Comparison of ENCODE assay signal across 8 cellular contexts in genomic region chr19:14247548-14248471, GRCh38. TPM values are rescaled to one million over a fixed set of nuclear protein-coding genes. Genes with fewer than 3 reads are reported as not detected.
DNase-seq lines count a peak whose midpoint lies in the region; ATAC-seq and TF ChIP-seq lines count a peak whose summit lies in the region.
"Not testable (repeated sequence)": the region's sequence is repeated elsewhere in the genome, so short reads cannot be mapped to it uniquely, and the experiment has no call there.

No MANE protein-coding gene starts in this region.

- not testable (repeated sequence) for H3K9ac ChIP-seq in mesenchymal stem cell (ENCODE audit: low read length)

- H3K9me3 Mint-ChIP-seq in activated CD4-positive, alpha-beta memory T cell treated with anti-CD3 and anti-CD28 coated beads, Interleukin-2, amount 10 ng/mL, durations not matched to agents 7 days and 5 days: not testable (repeated sequence)

- peak overlapping the region; percentile 73 for H2BK120ac ChIP-seq in mesenchymal stem cell (ENCODE audit: low read depth, low read length)

- TF ChIP-seq CTCF in breast epithelium (IDR thresholded peaks at IDR 0.05); upper lobe of left lung (IDR thresholded peaks at IDR 0.05): not testable (repeated sequence)

- peak overlapping the region; percentile 26 to 84 (median 66) for H3K4me3 ChIP-seq in breast epithelium
- H3K4me3 ChIP-seq in mesenchymal stem cell (ENCODE audit: insufficient read depth in 1 of 2, low read depth in 1 of 2, low read length in 2 of 2): not testable (repeated sequence)
- peak overlapping the region in 3 of 4 donors; percentile 46 to 55 (median 52) for H3K4me3 ChIP-seq in upper lobe of left lung

- H3K18ac ChIP-seq in mesenchymal stem cell (ENCODE audit: low read depth in 1 of 2, low read length in 2 of 2): peak overlapping the region; percentile 52 to 54

- not testable (repeated sequence) for H3K4ac ChIP-seq in mesenchymal stem cell (ENCODE audit: low read depth in 1 of 2, low read length in 2 of 2)

- H4K91ac ChIP-seq in mesenchymal stem cell (ENCODE audit: low read length): peak overlapping the region; percentile 7

- H2AK5ac ChIP-seq in mesenchymal stem cell (ENCODE audit: low read length, severe bottlenecking): peak overlapping the region; percentile 77

- H2BK15ac ChIP-seq in mesenchymal stem cell (ENCODE audit: low read depth, poor library complexity, severe bottlenecking): peak overlapping the region; percentile 89

- H3K27me3 ChIP-seq in breast epithelium: not testable (repeated sequence)
- H3K27me3 ChIP-seq in mesenchymal stem cell (ENCODE audit: control insufficient read depth in 1 of 2, insufficient read depth in 1 of 2, low read length in 2 of 2) (peaks cover 0 to 15% of the 10 kb centered on the region in 2 experiments), upper lobe of left lung (peaks cover 0 to 16% (median 6%) of the 10 kb centered on the region in 4 donors)

- not testable (repeated sequence) for TF ChIP-seq EP300 in upper lobe of left lung (IDR thresholded peaks at IDR 0.05)

- H3K4me1 Mint-ChIP-seq in activated CD4-positive, alpha-beta memory T cell treated with anti-CD3 and anti-CD28 coated beads, Interleukin-2, amount 10 ng/mL, durations not matched to agents 7 days and 5 days: peaks cover 10% of the 10 kb centered on the region

- not testable (repeated sequence) for H3K36me3 Mint-ChIP-seq in activated CD4-positive, alpha-beta memory T cell treated with anti-CD3 and anti-CD28 coated beads, Interleukin-2, amount 10 ng/mL, durations not matched to agents 7 days and 5 days (ENCODE audit: low read depth)

- peak overlapping the region; percentile 49 for H3K4me3 Mint-ChIP-seq in activated CD4-positive, alpha-beta memory T cell treated with anti-CD3 and anti-CD28 coated beads, Interleukin-2, amount 10 ng/mL, durations not matched to agents 7 days and 5 days

- H3K36me3 ChIP-seq in breast epithelium; mesenchymal stem cell (ENCODE audit: control insufficient read depth in 1 of 2, insufficient read depth in 2 of 2, low read depth in 1 of 2, low read length in 2 of 2); upper lobe of left lung: not testable (repeated sequence)

- CTCF ChIA-PET in activated CD4-positive, alpha-beta memory T cell treated with anti-CD3 and anti-CD28 coated beads, Interleukin-2, amount 10 ng/mL, durations not matched to agents 7 days and 5 days (lab: Charles Lee): not testable (repeated sequence)

- POLR2A ChIA-PET in activated CD4-positive, alpha-beta memory T cell treated with anti-CD3 and anti-CD28 coated beads, Interleukin-2, amount 10 ng/mL, durations not matched to agents 7 days and 5 days (lab: Charles Lee): not testable (repeated sequence)

- H3K4me2 ChIP-seq in mesenchymal stem cell (ENCODE audit: low read length, poor library complexity, severe bottlenecking): peak overlapping the region; percentile 56

- peak overlapping the region in 1 of 2 experiments; percentile 48 for H3K14ac ChIP-seq in mesenchymal stem cell (ENCODE audit: low read length in 2 of 2)

- not testable (repeated sequence) for H3K79me1 ChIP-seq in mesenchymal stem cell (replicated peaks; ENCODE audit: low read length, poor library complexity, severe bottlenecking)

- ATAC-seq in Right ventricle myocardium superior (ENCODE audit: poor library complexity): not testable (repeated sequence)
- ATAC-seq in upper lobe of left lung (ENCODE audit: low FRiP score in 2 of 2): peak in 1 of 2 donors; percentile 25

- not testable (repeated sequence) for H2BK12ac ChIP-seq in mesenchymal stem cell (ENCODE audit: low read length in 2 of 2)

- H3K27ac ChIP-seq in breast epithelium: peak overlapping the region; percentile 64 to 76
- not testable (repeated sequence) for H3K27ac ChIP-seq in mesenchymal stem cell (ENCODE audit: low read length, poor library complexity, severe bottlenecking); upper lobe of left lung

- intact Hi-C loops in breast epithelium (cut with DNase I; ENCODE audit: low total_unique reads); Right ventricle myocardium superior (cut with DNase I): not testable (repeated sequence)

- H3K23ac ChIP-seq in mesenchymal stem cell (ENCODE audit: low read length in 2 of 2): not testable (repeated sequence)

- H2BK5ac ChIP-seq in mesenchymal stem cell (ENCODE audit: low read depth, low read length, poor library complexity, severe bottlenecking): peak overlapping the region; percentile 31

- H3K9me3 ChIP-seq in breast epithelium; mesenchymal stem cell (ENCODE audit: control insufficient read depth, low read length); upper lobe of left lung: not testable (repeated sequence)

- peak overlapping the region; percentile 82 for H2AFZ ChIP-seq in mesenchymal stem cell (ENCODE audit: low read depth, low read length)

- whole genome bisulfite sequencing in mesenchymal stem cell: 9% methylated on average over 28 of the region's 38 CpGs
- 10 to 14% methylated on average over 29 to 33 of the region's 38 CpGs for whole genome bisulfite sequencing in upper lobe of left lung, 2 donors

- DNase-seq in G401 (ENCODE audit: low spot score): peak; percentile 56
- peak; percentile 2 for DNase-seq in NCI-H748 (lab: John Stamatoyannopoulos, UW; ENCODE audit: unreplicated experiment)
- not testable (repeated sequence) for DNase-seq in activated CD4-positive, alpha-beta memory T cell treated with anti-CD3 and anti-CD28 coated beads, Interleukin-2, amount 10 ng/mL, durations not matched to agents 7 days and 5 days; breast epithelium (ENCODE audit: low spot score in 2 of 2); mesenchymal stem cell; upper lobe of left lung
- peak; percentile 42 for DNase-seq in Right ventricle myocardium superior
- DNase-seq in putamen (ENCODE audit: low spot score): peak; percentile 28

- H3K27ac Mint-ChIP-seq in activated CD4-positive, alpha-beta memory T cell treated with anti-CD3 and anti-CD28 coated beads, Interleukin-2, amount 10 ng/mL, durations not matched to agents 7 days and 5 days: not testable (repeated sequence)

- H4K8ac ChIP-seq in mesenchymal stem cell (ENCODE audit: low read length): peak overlapping the region; percentile 89

- H3K27me3 Mint-ChIP-seq in activated CD4-positive, alpha-beta memory T cell treated with anti-CD3 and anti-CD28 coated beads, Interleukin-2, amount 10 ng/mL, durations not matched to agents 7 days and 5 days: not testable (repeated sequence)

- not testable (repeated sequence) for TF ChIP-seq POLR2A in breast epithelium (IDR thresholded peaks at IDR 0.05); upper lobe of left lung (IDR thresholded peaks at IDR 0.05)

- in situ Hi-C loops in G401 (cut with HindIII; ENCODE audit: low sequenced_read_pairs): not testable (repeated sequence)

- not testable (repeated sequence) for H3K4me1 ChIP-seq in breast epithelium
- H3K4me1 ChIP-seq in mesenchymal stem cell (ENCODE audit: control insufficient read depth, insufficient read depth, low read depth, low read length) (peaks cover 12% of the 10 kb centered on the region), upper lobe of left lung (peaks cover 14 to 22% (median 16%) of the 10 kb centered on the region in 4 donors)

RNA-seq across cellular contexts. Expression of gene ADGRL1, which starts 41.8 kb away (rescaled TPM):
- 18.5 and 20.5 TPM in 2 replicates for total RNA-seq in G401 (2014; rRNA removed; shearing (Covaris generic))
- 1 to 10 TPM; 6.5 to 6.7 TPM for total RNA-seq in activated CD4-positive, alpha-beta memory T cell treated with anti-CD3 and anti-CD28 coated beads, Interleukin-2, amount 10 ng/mL, durations not matched to agents 7 days and 5 days
- total RNA-seq in breast epithelium (10 to 100 TPM; 11.2 to 14.7 (median 11.6) TPM), Right ventricle myocardium superior (20.0 TPM), upper lobe of left lung (10 to 100 TPM; 23.5 to 33.2 (median 27.4) TPM)
- 8.3 TPM for polyA plus RNA-seq in mesenchymal stem cell (2013, experiment 1 of 2)
- 9.0 TPM for polyA plus RNA-seq in mesenchymal stem cell (2013, experiment 2 of 2)
